Comparison of ENCODE assay signal across 12 cellular contexts in genomic region chr14:95489163-95489887, GRCh38. TPM values are rescaled to one million over a fixed set of nuclear protein-coding genes. Genes with fewer than 3 reads are reported as not detected.
A peak's percentile ranks its signal among the peaks of the same experiment; 100 is the strongest.
DNase-seq lines count a peak whose midpoint lies in the region; ATAC-seq, FAIRE-seq and TF ChIP-seq lines count a peak whose summit lies in the region.
"Had no signal": no experiment of that assay in that cellular context is flagged by ENCODE, and none has a peak within 500 bp of the region (broad histone marks: within the 10 kb centered on the region; RNA-seq: fewer than 3 reads in every experiment).

No MANE protein-coding gene starts in this region.

- H3K9me3 Mint-ChIP-seq in brain, result peaks cover 0 to 12% (median 6%) of the 10 kb centered on the region in 5 experiments

- no peak overlapping the region for H3K9ac ChIP-seq in kidney (ENCODE audit: low read length in 2 of 2)

- DNase-seq in NAMALWA (ENCODE audit: low spot score), result peak; percentile 55
- peak; percentile 19 for DNase-seq in kidney
- peak in 6 of 49 donors; percentile 23 to 65 (median 52) for DNase-seq in substantia nigra (lab: John Stamatoyannopoulos, UW)
- no peak for DNase-seq in cortex of kidney (lab: John Stamatoyannopoulos, UW)
- DNase-seq: activated T-cell treated with anti-CD3 and anti-CD28 coated beads, Interleukin-2, amount 50 U/mL, for 72 hours had no signal

- intact Hi-C loops in kidney (cut with DNase I), result no loop called here

- peaks cover 38% of the 10 kb centered on the region for H3K4me1 Mint-ChIP-seq in brain
- H3K4me1 Mint-ChIP-seq: mesothelial cell of epicardium had no signal

- no peaks in the 10 kb centered on the region for H3K36me3 Mint-ChIP-seq in brain
- H3K36me3 Mint-ChIP-seq: mesothelial cell of epicardium had no signal

- peak overlapping the region in 1 of 5 experiments; percentile 13 for H3K4me3 Mint-ChIP-seq in brain
- H3K4me3 Mint-ChIP-seq: activated T-cell treated with anti-CD3 and anti-CD28 coated beads, Interleukin-2, amount 50 U/mL, for 72 hours; mesothelial cell of epicardium had no signal

- H3K4me3 ChIP-seq in kidney (ENCODE audit: low read length in 2 of 2), result no peak overlapping the region

- peaks cover 16 to 21% of the 10 kb centered on the region in 2 donors for H3K4me1 ChIP-seq in kidney (ENCODE audit: control insufficient read depth in 1 of 2, insufficient read depth in 1 of 2, low read depth in 1 of 2, low read length in 2 of 2)

- H3K27ac ChIP-seq in kidney (ENCODE audit: low read depth in 2 of 2, low read length in 2 of 2) (peak overlapping the region; percentile 64 to 77), substantia nigra (ENCODE audit: low read depth, low read length, poor library complexity, severe bottlenecking) (peak overlapping the region; percentile 76)

- peaks cover 10% of the 10 kb centered on the region for H3K27me3 Mint-ChIP-seq in brain

- no peaks in the 10 kb centered on the region for H3K9me3 ChIP-seq in kidney (ENCODE audit: control insufficient read depth in 1 of 2, low read length in 2 of 2)

- ATAC-seq in HG03442 (IDR thresholded peaks at IDR 0.05; ENCODE audit: unreplicated experiment) (no peak), GM21515 (IDR thresholded peaks at IDR 0.05; ENCODE audit: unreplicated experiment) (no peak), HG03342 (IDR thresholded peaks at IDR 0.05; ENCODE audit: unreplicated experiment) (no peak)
- ATAC-seq: activated T-cell treated with anti-CD3 and anti-CD28 coated beads, Interleukin-2, amount 50 U/mL, for 72 hours had no signal

- peak overlapping the region in 4 of 5 experiments; percentile 26 to 95 (median 72) for H3K27ac Mint-ChIP-seq in brain
- H3K27ac Mint-ChIP-seq: activated T-cell treated with anti-CD3 and anti-CD28 coated beads, Interleukin-2, amount 50 U/mL, for 72 hours; mesothelial cell of epicardium had no signal

- TF ChIP-seq CTCF in brain (conservative IDR thresholded peaks at IDR 0.05) (no peak), kidney (IDR thresholded peaks at IDR 0.05; ENCODE audit: borderline replicate concordance, extremely low read depth, insufficient read depth) (no peak)

- FAIRE-seq in kidney (lab: Jason Lieb, UNC), result no peak
- FAIRE-seq: colon, H1 had no signal

- no peaks in the 10 kb centered on the region for H3K36me3 ChIP-seq in kidney (ENCODE audit: control insufficient read depth in 1 of 2, insufficient read depth in 2 of 2, low read length in 2 of 2)

RNA-seq across cellular contexts. Expression of gene SYNE3, which starts 27.1 kb away (rescaled TPM):
- polyA plus RNA-seq in brain (ENCODE audit: insufficient read depth, low read depth, low replicate concordance) (2.0 TPM), kidney (ENCODE audit: insufficient read depth, low read depth, low replicate concordance) (0.54 TPM)
- total RNA-seq in kidney, result 18.5 TPM
- total RNA-seq: H1 had no signal

RNA-seq across cellular contexts. Expression of gene GLRX5, which starts 45.5 kb away (rescaled TPM):
- polyA plus RNA-seq in brain (ENCODE audit: insufficient read depth, low read depth, low replicate concordance), result 109 TPM
- total RNA-seq in kidney, result 46.7 TPM
- 124 TPM for polyA plus RNA-seq in kidney (ENCODE audit: insufficient read depth, low read depth, low replicate concordance)
